ENCODE assay signal across 32 cellular contexts in the genomic region with DNA sequence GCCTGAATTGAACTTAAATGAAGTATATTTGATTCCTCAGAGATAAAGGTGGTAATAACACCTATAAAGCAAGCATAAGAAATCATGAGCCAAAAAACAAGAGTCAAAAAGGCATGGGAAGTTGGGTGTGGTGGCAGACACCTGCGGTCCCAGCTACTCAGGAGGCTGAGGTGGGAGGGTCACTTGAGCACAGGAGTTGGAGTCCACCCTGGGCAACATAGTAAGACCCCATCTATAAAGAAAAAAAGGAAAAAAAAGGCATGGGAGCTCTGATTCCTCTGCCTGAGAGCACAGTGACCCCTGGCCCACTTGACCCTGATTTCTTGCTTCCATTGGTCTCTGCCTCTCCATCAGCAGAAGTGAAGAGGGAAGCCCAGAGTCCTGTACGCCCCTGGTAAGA. TPM values are rescaled to one million over a fixed set of nuclear protein-coding genes. Genes with fewer than 3 reads are reported as not detected.
"Had no signal": no experiment of that assay in that cellular context is flagged by ENCODE, and none has a peak within 500 bp of the region (broad histone marks: within the 10 kb centered on the region; RNA-seq: fewer than 3 reads in every experiment).

No MANE protein-coding gene starts in this region.

- H3K27me3 Mint-ChIP-seq: stimulated activated memory B cell treated with anti-CD40 and anti-IgM and Interleukin-4, amounts not matched to agents 10 μg/mL and 1 μg/mL and 100 μg/mL, for 72 hours had no signal

- H3K27me3 ChIP-seq: stomach, suprapubic skin, testis, thyroid gland, tibial artery, tibial nerve, transverse colon, upper lobe of left lung, upper lobe of right lung, uterus, vagina had no signal

- H3K27ac ChIP-seq: stomach, suprapubic skin, testis, thoracic aorta, thyroid gland, tibial artery, tibial nerve, transverse colon, upper lobe of left lung, upper lobe of right lung, uterus, vagina had no signal

- H3K9me3 ChIP-seq: suprapubic skin, testis, thoracic aorta, thyroid gland, tibial artery, transverse colon, upper lobe of left lung, upper lobe of right lung, uterus, vagina had no signal

- H3K27ac Mint-ChIP-seq: stimulated activated effector memory CD8-positive, alpha-beta T cell treated with anti-CD3 and anti-CD28 coated beads, Interleukin-12 subunit alpha, Interleukin-12 subunit beta, amount 100 ng/mL, for 72 hours; stimulated activated memory B cell treated with anti-CD40 and anti-IgM and Interleukin-4, amounts not matched to agents 10 μg/mL and 1 μg/mL and 100 μg/mL, for 72 hours; stimulated activated naive B cell treated with anti-CD40 and anti-IgM and Interleukin-4, amounts not matched to agents 10 μg/mL and 1 μg/mL and 100 μg/mL, for 72 hours; stimulated activated naive CD8-positive, alpha-beta T cell treated with anti-CD3 and anti-CD28 coated beads, Interleukin-15, Interleukin-2, amounts not matched to agents 100 ng/mL and 50 ng/mL, for 24 hours; type B pancreatic cell had no signal

- H3K4me3 ChIP-seq: stomach, suprapubic skin, testis, thoracic aorta, thyroid gland, tibial artery, tibial nerve, transverse colon, upper lobe of left lung, upper lobe of right lung, uterus, vagina had no signal

- H3K4me1 ChIP-seq: stomach, suprapubic skin, testis, thyroid gland, tibial artery, tibial nerve, transverse colon, upper lobe of left lung, upper lobe of right lung, uterus, vagina had no signal

- H3K4me3 Mint-ChIP-seq: stimulated activated effector memory CD8-positive, alpha-beta T cell treated with anti-CD3 and anti-CD28 coated beads, Interleukin-12 subunit alpha, Interleukin-12 subunit beta, amount 100 ng/mL, for 72 hours; stimulated activated memory B cell treated with anti-CD40 and anti-IgM and Interleukin-4, amounts not matched to agents 10 μg/mL and 1 μg/mL and 100 μg/mL, for 72 hours; stimulated activated naive B cell treated with anti-CD40 and anti-IgM and Interleukin-4, amounts not matched to agents 10 μg/mL and 1 μg/mL and 100 μg/mL, for 72 hours; stimulated activated naive CD8-positive, alpha-beta T cell treated with anti-CD3 and anti-CD28 coated beads, Interleukin-15, amount 100 ng/mL, for 72 hours; stimulated activated naive CD8-positive, alpha-beta T cell treated with anti-CD3 and anti-CD28 coated beads, Interleukin-15, Interleukin-2, amounts not matched to agents 100 ng/mL and 50 ng/mL, for 24 hours; type B pancreatic cell had no signal

- H3K36me3 Mint-ChIP-seq: stimulated activated effector memory CD8-positive, alpha-beta T cell treated with anti-CD3 and anti-CD28 coated beads, Interleukin-12 subunit alpha, Interleukin-12 subunit beta, amount 100 ng/mL, for 72 hours; stimulated activated memory B cell treated with anti-CD40 and anti-IgM and Interleukin-4, amounts not matched to agents 10 μg/mL and 1 μg/mL and 100 μg/mL, for 72 hours; stimulated activated naive B cell treated with anti-CD40 and anti-IgM and Interleukin-4, amounts not matched to agents 10 μg/mL and 1 μg/mL and 100 μg/mL, for 72 hours; type B pancreatic cell had no signal

- H3K36me3 ChIP-seq: stomach, suprapubic skin, thoracic aorta, thyroid gland, tibial artery, tibial nerve, transverse colon, upper lobe of left lung, upper lobe of right lung, uterus, vagina had no signal

- H3K4me1 Mint-ChIP-seq: stimulated activated effector memory CD8-positive, alpha-beta T cell treated with anti-CD3 and anti-CD28 coated beads, Interleukin-12 subunit alpha, Interleukin-12 subunit beta, amount 100 ng/mL, for 72 hours; stimulated activated memory B cell treated with anti-CD40 and anti-IgM and Interleukin-4, amounts not matched to agents 10 μg/mL and 1 μg/mL and 100 μg/mL, for 72 hours; stimulated activated naive B cell treated with anti-CD40 and anti-IgM and Interleukin-4, amounts not matched to agents 10 μg/mL and 1 μg/mL and 100 μg/mL, for 72 hours; stimulated activated naive CD8-positive, alpha-beta T cell treated with anti-CD3 and anti-CD28 coated beads, Interleukin-15, amount 100 ng/mL, for 72 hours had no signal

- DNase-seq: stimulated activated CD4-positive, alpha-beta T cell treated with anti-CD3 and anti-CD28 coated beads, Interleukin-2, amount 100 ng/mL, for 48 hours; stimulated activated CD4-positive, alpha-beta T cell treated with anti-CD3 and anti-CD28 coated beads, Interleukin-4, amount 100 ng/mL, for 1 hour; stimulated activated CD4-positive, alpha-beta T cell treated with anti-CD3 and anti-CD28 coated beads, Interleukin-4, amount 100 ng/mL, for 24 hours; stimulated activated CD4-positive, alpha-beta T cell treated with anti-CD3 and anti-CD28 coated beads, Interleukin-4, amount 100 ng/mL, for 4 hours; stimulated activated CD8-positive, alpha-beta memory T cell treated with anti-CD3 and anti-CD28 coated beads, Interleukin-4, amount 100 ng/mL, for 48 hours; stimulated activated naive B cell treated with anti-CD40 and anti-IgM and Interleukin-4, amounts not matched to agents 10 μg/mL and 1 μg/mL and 100 μg/mL, for 72 hours; stimulated activated naive CD4-positive, alpha-beta T cell; stimulated activated naive CD4-positive, alpha-beta T cell treated with Interleukin-2 at 50 U/mL for 16 hours; stimulated activated naive CD8-positive, alpha-beta T cell treated with anti-CD3 and anti-CD28 coated beads, Interleukin-15, amount 100 ng/mL, for 72 hours; stimulated activated naive CD8-positive, alpha-beta T cell treated with anti-CD3 and anti-CD28 coated beads, Interleukin-15, Interleukin-2, amounts not matched to agents 100 U/mL and 50 U/mL, for 24 hours; stomach; substantia nigra; testis; thyroid gland; tibial artery; transverse colon; trophoblast cell; upper lobe of left lung; upper lobe of right lung; uterus had no signal

- ATAC-seq: stimulated activated effector memory CD8-positive, alpha-beta T cell treated with anti-CD3 and anti-CD28 coated beads, Interleukin-12 subunit alpha, Interleukin-12 subunit beta, amount 100 ng/mL, for 72 hours; stimulated activated memory B cell treated with anti-CD40 and anti-IgM and Interleukin-4, amounts not matched to agents 10 μg/mL and 1 μg/mL and 100 μg/mL, for 72 hours; stimulated activated naive B cell treated with anti-CD40 and anti-IgM and Interleukin-4, amounts not matched to agents 10 μg/mL and 1 μg/mL and 100 μg/mL, for 72 hours; stimulated activated naive CD8-positive, alpha-beta T cell treated with anti-CD3 and anti-CD28 coated beads, Interleukin-15, amount 100 ng/mL, for 72 hours; stimulated activated naive CD8-positive, alpha-beta T cell treated with anti-CD3 and anti-CD28 coated beads, Interleukin-15, Interleukin-2, amounts not matched to agents 100 U/mL and 50 U/mL, for 24 hours; upper lobe of right lung had no signal

RNA-seq across cellular contexts. Expression of a gene that starts 40.3 kb away (rescaled TPM):
- total RNA-seq: stomach, subcutaneous adipose tissue, suprapubic skin, temporal lobe, testis, thoracic aorta, thyroid gland, tibial nerve, transverse colon, upper lobe of left lung, upper lobe of right lung, ureter, urinary bladder, uterus, vagina had no signal
